ENCODE assay signal across 12 cellular contexts in genomic region chr3:37833790-37834189, GRCh38. TPM values are rescaled to one million over a fixed set of nuclear protein-coding genes. Genes with fewer than 3 reads are reported as not detected.
DNase-seq lines count a peak whose midpoint lies in the region; ATAC-seq, FAIRE-seq and TF ChIP-seq lines count a peak whose summit lies in the region.
"Had no signal": no experiment of that assay in that cellular context is flagged by ENCODE, and none has a peak within 500 bp of the region (broad histone marks: within the 10 kb centered on the region; RNA-seq: fewer than 3 reads in every experiment).

No MANE protein-coding gene starts in this region.

- H3K36me3 ChIP-seq in HepG2 (replicated peaks in 1 of 2; ENCODE audit: control insufficient read depth in 1 of 2, insufficient read depth in 2 of 2, low read length in 2 of 2) = no peaks in the 10 kb centered on the region; a peak in 1 of 5 replicates
- H3K36me3 ChIP-seq in right lobe of liver = no peaks in the 10 kb centered on the region
- H3K36me3 ChIP-seq in RWPE2 (ENCODE audit: low read depth) = no peaks in the 10 kb centered on the region

- no peak for TF ChIP-seq RAD21 in HepG2 (CRISPR knock-in tag; IDR thresholded peaks at IDR 0.05)

- H3K27ac ChIP-seq in HepG2 (ENCODE audit: extremely low read length, insufficient read depth, low read length) (no peak overlapping the region), right lobe of liver (no peak overlapping the region), RWPE2 (ENCODE audit: poor library complexity, severe bottlenecking) (no peak overlapping the region)
- H3K27ac ChIP-seq: body of pancreas had no signal

- intact Hi-C loops in HepG2 (cut with micrococcal nuclease; ENCODE audit: unreplicated experiment) (no loop called here), right lobe of liver (cut with DNase I) (no loop called here)

- CTCF ChIA-PET in HepG2 (lab: Yijun Ruan, JAX; ENCODE audit: low intra/inter-chr PET ratio, low total read pairs) = no interaction called here

- TF ChIP-seq EP300 in HepG2 (IDR thresholded peaks at IDR 0.05; ENCODE audit: low read depth in 2 of 2, low read length in 2 of 2) = no peak
- no peak for TF ChIP-seq EP300 in HepG2 (CRISPR knock-in tag; IDR thresholded peaks at IDR 0.05; ENCODE audit: borderline replicate concordance)

- no peak for FAIRE-seq in HepG2 (lab: Jason Lieb, UNC)
- no peak for FAIRE-seq in GM19239 (lab: Jason Lieb, UNC)
- FAIRE-seq: small intestine had no signal

- POLR2A ChIA-PET in HepG2 (lab: Yijun Ruan, JAX) = no interaction called here

- BruUV-seq in HepG2 (replicated peaks; lab: Mats Ljungman, UMichigan) = no TSS peak

- no peak overlapping the region for H2AFZ ChIP-seq in HepG2 (ENCODE audit: low read length)

- no peaks in the 10 kb centered on the region for H4K20me1 ChIP-seq in HepG2 (ENCODE audit: insufficient read depth, low read length)

- DNase-seq in HepG2 (ENCODE audit: low spot score) = no peak
- no peak for DNase-seq in right lobe of liver
- DNase-seq in RWPE2 (ENCODE audit: low spot score) = no peak
- DNase-seq in fibroblast of villous mesenchyme (ENCODE audit: low read depth) = no peak
- no peak for DNase-seq in NCI-H1436 (lab: John Stamatoyannopoulos, UW)
- no peak for DNase-seq in inferior parietal cortex (ENCODE audit: extremely low spot score)
- DNase-seq in GM19239 (ENCODE audit: insufficient read length, low spot score) = no peak
- DNase-seq: body of pancreas; naive thymus-derived CD4-positive, alpha-beta T cell; NCI-H187; small intestine had no signal

- H3K4me1 ChIP-seq in HepG2 (ENCODE audit: insufficient read depth, low read length) (no peaks in the 10 kb centered on the region), right lobe of liver (no peaks in the 10 kb centered on the region), RWPE2 (ENCODE audit: insufficient read depth, poor library complexity, severe bottlenecking) (no peaks in the 10 kb centered on the region)
- H3K4me1 ChIP-seq: body of pancreas had no signal

- H3K79me2 ChIP-seq in HepG2 (ENCODE audit: insufficient read depth, low read length) = no peaks in the 10 kb centered on the region

- 100% methylated on average over 1 of the region's 1 CpG for WGBS in HepG2 (ENCODE audit: low lambda C conversion rate)
- WGBS in right lobe of liver (ENCODE audit: insufficient coverage, low coverage, low lambda C conversion rate, missing lambda C conversion rate) = 83% methylated on average over 1 of the region's 1 CpG

- ATAC-seq in HepG2 (peak; percentile 70), right lobe of liver (no peak), RWPE2 (ENCODE audit: low read depth) (0 out of 3 replicates have a peak, but pooled peaks have one; percentile 33), HG02938 (IDR thresholded peaks at IDR 0.05; ENCODE audit: unreplicated experiment) (no peak)
- ATAC-seq: body of pancreas; naive thymus-derived CD4-positive, alpha-beta T cell had no signal

- TF ChIP-seq POLR2A in HepG2 (IDR thresholded peaks at IDR 0.05; ENCODE audit: insufficient read depth in 1 of 2, low read depth in 2 of 2, low read length in 2 of 2) (no peak), right lobe of liver (IDR thresholded peaks at IDR 0.05) (no peak)

- no peak overlapping the region for H3K4me2 ChIP-seq in HepG2 (ENCODE audit: low read depth, low read length)

- H3K9ac ChIP-seq in HepG2 (ENCODE audit: insufficient read depth, low read depth, low read length) = no peak overlapping the region

- in situ Hi-C loops in HepG2 (cut with HindIII; ENCODE audit: extremely low pct_ligation_motif_present, low pct_unique_long_range_greater_than_20kb) = no loop called here

- H3K4me3 ChIP-seq in HepG2 (replicated peaks in 1 of 3; ENCODE audit: insufficient read depth in 1 of 3, low read depth in 2 of 3, low read length in 3 of 3) = no peak overlapping the region
- no peak overlapping the region for H3K4me3 ChIP-seq in right lobe of liver
- no peak overlapping the region for H3K4me3 ChIP-seq in RWPE2 (ENCODE audit: severe bottlenecking)
- no peak overlapping the region for H3K4me3 ChIP-seq in fibroblast of villous mesenchyme (ENCODE audit: low read depth, low read length)
- H3K4me3 ChIP-seq: body of pancreas had no signal

- no peaks in the 10 kb centered on the region; a peak in 1 of 5 replicates for H3K27me3 ChIP-seq in HepG2 (ENCODE audit: control insufficient read depth in 1 of 2, insufficient read depth in 2 of 2, low read length in 2 of 2)
- no peaks in the 10 kb centered on the region for H3K27me3 ChIP-seq in right lobe of liver
- H3K27me3 ChIP-seq in RWPE2 (ENCODE audit: insufficient read depth, poor library complexity, severe bottlenecking) = no peaks in the 10 kb centered on the region
- H3K27me3 ChIP-seq: body of pancreas had no signal

- TF ChIP-seq CTCF in HepG2 (CRISPR knock-in tag; IDR thresholded peaks at IDR 0.05) = no peak
- TF ChIP-seq CTCF in right lobe of liver (IDR thresholded peaks at IDR 0.05) = no peak
- TF ChIP-seq CTCF in RWPE2 (IDR thresholded peaks at IDR 0.05; ENCODE audit: poor library complexity, severe bottlenecking) = no peak
- peak; percentile 17 for TF ChIP-seq CTCF in fibroblast of villous mesenchyme (IDR thresholded peaks at IDR 0.05; ENCODE audit: insufficient read depth, low read depth, low read length)

- H3K9me3 ChIP-seq in HepG2 (ENCODE audit: low read length) (no peaks in the 10 kb centered on the region), right lobe of liver (no peaks in the 10 kb centered on the region), RWPE2 (ENCODE audit: severe bottlenecking) (no peaks in the 10 kb centered on the region)
- H3K9me3 ChIP-seq: body of pancreas had no signal

TF ChIP-seq in HepG2, 621 proteins besides CTCF, POLR2A, EP300 and RAD21:
- TF ChIP-seq STAG1 (CRISPR knock-in tag; IDR thresholded peaks at IDR 0.05) = no peak
- no peak for TF ChIP-seq NR2F1 (CRISPR knock-in tag; IDR thresholded peaks at IDR 0.05)
- no peak for TF ChIP-seq ZNF710 (CRISPR knock-in tag; IDR thresholded peaks at IDR 0.05; ENCODE audit: borderline replicate concordance)

RNA-seq across cellular contexts. Expression of gene CTDSPL, which starts 27.9 kb away (rescaled TPM):
- total RNA-seq in HepG2 (2016; rRNA removed; fragmentation: Illumina TruSeq; extraction: Trizol) (25.0 and 26.1 TPM in 2 replicates), right lobe of liver (10 to 100 TPM; 14.9 to 22.8 (median 18.0) TPM), fibroblast of villous mesenchyme (31.6 and 61.7 TPM in 2 replicates)
- total RNA-seq in HepG2 (2016; cell fraction: cytosol; rRNA removed; fragmentation: Illumina TruSeq; extraction: Trizol; ENCODE audit: low read depth) = 24.7 and 25.0 TPM in 2 replicates
- 25.6 and 26.1 TPM in 2 replicates for total RNA-seq in HepG2 (2016; cell fraction: insoluble cytoplasmic fraction; rRNA removed; fragmentation: Illumina TruSeq; extraction: Trizol)
- 46.3 and 52.2 TPM in 2 replicates for total RNA-seq in HepG2 (2016; cell fraction: membrane; rRNA removed; fragmentation: Illumina TruSeq; extraction: Trizol)
- 16.9 and 19.3 TPM in 2 replicates for total RNA-seq in HepG2 (2016; cell fraction: nucleus; rRNA removed; fragmentation: Illumina TruSeq; extraction: Trizol)
- 95.3 and 142 TPM in 2 replicates for polyA plus RNA-seq in HepG2 (2011; rRNA removed)
- polyA plus RNA-seq in HepG2 (2011; cell fraction: cytosol; rRNA removed) = 86.6 and 103 TPM in 2 replicates
- polyA plus RNA-seq in HepG2 (2011; cell fraction: nucleus; rRNA removed) = 70.8 and 101 TPM in 2 replicates
- polyA plus RNA-seq in HepG2 (2012) = 66.4 and 82.0 TPM in 2 replicates
- polyA plus RNA-seq in HepG2 (2016; cell fraction: cytosol; fragmentation: Illumina TruSeq; extraction: Trizol; ENCODE audit: low read depth) = 38.5 and 43.8 TPM in 2 replicates
- 24.8 and 29.3 TPM in 2 replicates for polyA plus RNA-seq in HepG2 (2016; cell fraction: insoluble cytoplasmic fraction; fragmentation: Illumina TruSeq; extraction: Trizol; ENCODE audit: low read depth)
- polyA plus RNA-seq in HepG2 (2016; cell fraction: membrane; fragmentation: Illumina TruSeq; extraction: Trizol; ENCODE audit: low read depth) = 47.5 and 48.6 TPM in 2 replicates
- 19.3 and 20.6 TPM in 2 replicates for polyA plus RNA-seq in HepG2 (2016; cell fraction: nucleus; fragmentation: Illumina TruSeq; extraction: Trizol; ENCODE audit: insufficient read depth, low read depth)
- 46.8 and 257 TPM in 2 replicates for polyA minus RNA-seq in HepG2 (2011; rRNA and poly(A)+ RNA removed; ENCODE audit: low replicate concordance)
- polyA minus RNA-seq in HepG2 (2011; cell fraction: cytosol; rRNA and poly(A)+ RNA removed) = 69.6 and 74.0 TPM in 2 replicates
- 65.3 and 65.5 TPM in 2 replicates for polyA minus RNA-seq in HepG2 (2011; cell fraction: nucleus; rRNA and poly(A)+ RNA removed)

Comparison
In these comparisons a context has a peak if more than half of its experiments do, and no peak if none do; other contexts are left out.
1. ATAC-seq: peak in HepG2 (single experiment) and RWPE2 (single experiment); none in right lobe of liver (0 of 4) and HG02938 (single experiment).